In the genomic region with DNA sequence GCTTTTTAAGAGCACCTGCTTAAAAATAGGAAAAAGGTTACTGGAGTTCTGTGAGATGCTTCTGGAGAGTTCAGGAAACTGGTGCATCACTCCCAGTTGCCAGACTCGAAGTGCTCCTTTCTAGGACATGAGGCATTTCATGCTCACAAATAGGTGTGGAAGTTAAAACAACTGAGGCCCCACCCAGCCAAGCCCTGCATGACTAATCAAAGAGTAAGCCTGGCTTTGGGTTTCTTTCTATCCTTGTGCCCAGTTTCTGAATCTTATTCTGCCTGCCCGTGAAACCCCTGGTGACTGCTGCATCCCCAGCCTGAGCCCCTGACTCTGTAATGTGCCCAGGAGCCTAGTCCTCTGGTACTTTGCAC, we compare ENCODE assay signal across 27 cellular contexts. TPM values are rescaled to one million over a fixed set of nuclear protein-coding genes. Genes with fewer than 3 reads are reported as not detected.
DNase-seq lines count a peak whose midpoint lies in the region; ATAC-seq, FAIRE-seq and TF ChIP-seq lines count a peak whose summit lies in the region.
"Had no signal": no experiment of that assay in that cellular context is flagged by ENCODE, and none has a peak within 500 bp of the region (broad histone marks: within the 10 kb centered on the region; RNA-seq: fewer than 3 reads in every experiment).

No MANE protein-coding gene starts in this region.

- H3K4me3 Mint-ChIP-seq in activated naive CD8-positive, alpha-beta T cell treated with anti-CD3 and anti-CD28 coated beads, Interleukin-2, amount 50 U/mL, for 24 hours = no peak overlapping the region
- H3K4me3 Mint-ChIP-seq: activated CD4-positive, alpha-beta T cell treated with anti-CD3 and anti-CD28 coated beads for 36 hours; activated CD8-positive, alpha-beta memory T cell treated with anti-CD3 and anti-CD28 coated beads, Interleukin-2, amount 10 ng/mL, durations not matched to agents 7 days and 5 days; naive thymus-derived CD8-positive, alpha-beta T cell had no signal

- TF ChIP-seq CTCF in K562 (IDR thresholded peaks at IDR 0.05 in 2 of 3, conservative IDR thresholded peaks at IDR 0.05 in 1 of 3; ENCODE audit: insufficient read depth in 2 of 3, low read depth in 1 of 3, low read length in 3 of 3) = no peak

- H3K27me3 Mint-ChIP-seq in activated naive CD8-positive, alpha-beta T cell treated with anti-CD3 and anti-CD28 coated beads, Interleukin-2, amount 50 U/mL, for 24 hours = no peaks in the 10 kb centered on the region
- H3K27me3 Mint-ChIP-seq: activated CD4-positive, alpha-beta T cell treated with anti-CD3 and anti-CD28 coated beads for 36 hours; activated CD8-positive, alpha-beta memory T cell treated with anti-CD3 and anti-CD28 coated beads, Interleukin-2, amount 10 ng/mL, durations not matched to agents 7 days and 5 days; naive thymus-derived CD8-positive, alpha-beta T cell had no signal

- H3K4me3 ChIP-seq in K562 = no peak overlapping the region
- H3K4me3 ChIP-seq: BLaER1, cardiac muscle cell, dorsolateral prefrontal cortex, heart left ventricle, skin epidermis, testis had no signal

- ATAC-seq in K562 (peak; percentile 76), HG03108 (IDR thresholded peaks at IDR 0.05; ENCODE audit: unreplicated experiment) (no peak)
- no peak for ATAC-seq in activated naive CD8-positive, alpha-beta T cell treated with anti-CD3 and anti-CD28 coated beads, Interleukin-2, amount 50 U/mL, for 24 hours
- ATAC-seq: activated CD4-positive, alpha-beta T cell treated with anti-CD3 and anti-CD28 coated beads for 36 hours; activated CD8-positive, alpha-beta memory T cell treated with anti-CD3 and anti-CD28 coated beads, Interleukin-2, amount 10 ng/mL, durations not matched to agents 7 days and 5 days; heart left ventricle; naive thymus-derived CD8-positive, alpha-beta T cell had no signal

- no peaks in the 10 kb centered on the region for H3K9me3 ChIP-seq in K562 (replicated peaks; ENCODE audit: control insufficient read depth, insufficient read depth, low read depth, low read length)
- H3K9me3 ChIP-seq: BLaER1, heart left ventricle, testis had no signal

- TF ChIP-seq POLR2A in K562 (conservative IDR thresholded peaks at IDR 0.05) = no peak

- FAIRE-seq in K562 (lab: Jason Lieb, UNC) (peak; percentile 65), urothelium cell line (lab: Jason Lieb, UNC) (no peak)

- CTCF ChIA-PET in K562 (lab: Yijun Ruan, JAX; ENCODE audit: low intra/inter-chr PET ratio) = no interaction called here

- H4K20me1 ChIP-seq in K562 (replicated peaks; ENCODE audit: control insufficient read depth, insufficient read depth, low read length) = no peaks in the 10 kb centered on the region
- H4K20me1 ChIP-seq: BLaER1 had no signal

- no peak overlapping the region; the same call in 1 of the 2 replicates for H3K4me2 ChIP-seq in K562 (ENCODE audit: insufficient read depth, low read length)
- H3K4me2 ChIP-seq: BLaER1 had no signal

- H3K4me1 ChIP-seq in K562 (replicated peaks in 1 of 2; ENCODE audit: control insufficient read depth in 2 of 2, insufficient read depth in 2 of 2, low read length in 2 of 2) = peaks cover 0 to 13% of the 10 kb centered on the region in 2 experiments; a peak in 2 of 5 replicates
- H3K4me1 ChIP-seq: BLaER1, testis had no signal

- H2AFZ ChIP-seq in K562 (ENCODE audit: low read depth, low read length) = peak overlapping the region; percentile 78

- H3K27ac ChIP-seq in K562 (ENCODE audit: extremely low read depth, low read depth, low read length) = peak overlapping the region; percentile 40
- H3K27ac ChIP-seq: 22Rv1, BLaER1, cardiac muscle cell, dorsolateral prefrontal cortex, heart left ventricle, testis had no signal

- H3K27ac Mint-ChIP-seq in activated naive CD8-positive, alpha-beta T cell treated with anti-CD3 and anti-CD28 coated beads, Interleukin-2, amount 50 U/mL, for 24 hours = no peak overlapping the region
- H3K27ac Mint-ChIP-seq: activated CD4-positive, alpha-beta T cell treated with anti-CD3 and anti-CD28 coated beads for 36 hours; activated CD8-positive, alpha-beta memory T cell treated with anti-CD3 and anti-CD28 coated beads, Interleukin-2, amount 10 ng/mL, durations not matched to agents 7 days and 5 days; naive thymus-derived CD8-positive, alpha-beta T cell had no signal

- BruUV-seq in K562 (replicated peaks; lab: Mats Ljungman, UMichigan) = no TSS peak

- no peaks in the 10 kb centered on the region for H3K4me1 Mint-ChIP-seq in activated naive CD8-positive, alpha-beta T cell treated with anti-CD3 and anti-CD28 coated beads, Interleukin-2, amount 50 U/mL, for 24 hours
- H3K4me1 Mint-ChIP-seq: activated CD4-positive, alpha-beta T cell treated with anti-CD3 and anti-CD28 coated beads for 36 hours; activated CD8-positive, alpha-beta memory T cell treated with anti-CD3 and anti-CD28 coated beads, Interleukin-2, amount 10 ng/mL, durations not matched to agents 7 days and 5 days; naive thymus-derived CD8-positive, alpha-beta T cell had no signal

- H3K9me3 Mint-ChIP-seq in activated naive CD8-positive, alpha-beta T cell treated with anti-CD3 and anti-CD28 coated beads, Interleukin-2, amount 50 U/mL, for 24 hours = no peaks in the 10 kb centered on the region
- H3K9me3 Mint-ChIP-seq: naive thymus-derived CD8-positive, alpha-beta T cell had no signal

- peak; percentile 3 for DNase-seq in DMS53 (lab: John Stamatoyannopoulos, UW)
- no peak for DNase-seq in DMS53 treated with DMSO at 0.1 percent for 48 hours (lab: John Stamatoyannopoulos, UW; ENCODE audit: unreplicated experiment)
- DNase-seq in K562 (ENCODE audit: extremely low read depth in 1 of 4, low spot score in 3 of 4) = peak; percentile 10 to 42 (median 24)
- peak; percentile 10 for DNase-seq in iPS-NIHi7 (ENCODE audit: extremely low spot score)
- peak; percentile 26 for DNase-seq in urothelium cell line (ENCODE audit: low spot score)
- no peak for DNase-seq in activated naive CD8-positive, alpha-beta T cell treated with anti-CD3 and anti-CD28 coated beads, Interleukin-2, amount 50 U/mL, for 24 hours
- no peak for DNase-seq in NCI-H1417 treated with DMSO at 0.1 percent for 48 hours (lab: John Stamatoyannopoulos, UW)
- DNase-seq: activated CD4-positive, alpha-beta T cell treated with anti-CD3 and anti-CD28 coated beads for 36 hours; activated CD8-positive, alpha-beta memory T cell treated with anti-CD3 and anti-CD28 coated beads, Interleukin-2, amount 10 ng/mL, durations not matched to agents 7 days and 5 days; activated effector memory CD4-positive, alpha-beta T cell treated with Interleukin-2 at 50 U/mL for 16 hours; dorsolateral prefrontal cortex; heart left ventricle; mesenchymal stem cell; naive thymus-derived CD8-positive, alpha-beta T cell; NCI-H2081 treated with DMSO at 0.1 percent for 48 hours; NCI-H524 treated with DMSO at 0.1 percent for 48 hours; stimulated activated CD4-positive, alpha-beta T cell treated with anti-CD3 and anti-CD28 coated beads, Interleukin-4, amount 100 ng/mL, for 4 hours; T1000; testis had no signal

- in situ Hi-C loops in K562 (cut with MboI) = no loop called here

- intact Hi-C loops in K562 (cut with micrococcal nuclease) = no loop called here

- H3K9ac ChIP-seq in K562 (ENCODE audit: insufficient read depth in 1 of 2, low read depth in 2 of 2, low read length in 2 of 2) = peak overlapping the region in 1 of 2 experiments; percentile 23; a peak in 1 of 4 replicates
- H3K9ac ChIP-seq: BLaER1 had no signal

- no peak for TF ChIP-seq EP300 in K562 (IDR thresholded peaks at IDR 0.05; ENCODE audit: low read length)

- no peaks in the 10 kb centered on the region for H3K27me3 ChIP-seq in K562 (ENCODE audit: control insufficient read depth in 2 of 2, insufficient read depth in 2 of 2, low read length in 2 of 2)
- H3K27me3 ChIP-seq: BLaER1, cardiac muscle cell, dorsolateral prefrontal cortex, heart left ventricle, testis had no signal

- POLR2A ChIA-PET in K562 (lab: Yijun Ruan, JAX) = no interaction called here

- no peaks in the 10 kb centered on the region for H3K36me3 ChIP-seq in K562 (ENCODE audit: control insufficient read depth, insufficient read depth, low read length)
- H3K36me3 ChIP-seq: BLaER1, cardiac muscle cell, heart left ventricle had no signal

- H3K9me1 ChIP-seq in K562 (ENCODE audit: control insufficient read depth, insufficient read depth, low read length) = no peaks in the 10 kb centered on the region

- 3% methylated on average over 2 of the region's 2 CpGs for WGBS in K562 (ENCODE audit: insufficient coverage, low coverage, missing lambda C conversion rate)

- no peaks in the 10 kb centered on the region for H3K79me2 ChIP-seq in K562 (ENCODE audit: control insufficient read depth, insufficient read depth, low read length)

- H3K36me3 Mint-ChIP-seq in activated naive CD8-positive, alpha-beta T cell treated with anti-CD3 and anti-CD28 coated beads, Interleukin-2, amount 50 U/mL, for 24 hours (ENCODE audit: low read depth) = no peaks in the 10 kb centered on the region
- H3K36me3 Mint-ChIP-seq: activated CD8-positive, alpha-beta memory T cell treated with anti-CD3 and anti-CD28 coated beads, Interleukin-2, amount 10 ng/mL, durations not matched to agents 7 days and 5 days had no signal

- no peak for TF ChIP-seq RAD21 in K562 (CRISPR knock-in tag; conservative IDR thresholded peaks at IDR 0.05 in 1 of 2, IDR thresholded peaks at IDR 0.05 in 1 of 2)

RNA-seq across cellular contexts. Expression of gene SPINK9, which starts 7.7 kb away (rescaled TPM):
- not detected in 2 replicates for total RNA-seq in K562 (2011; cell fraction: chromatin; rRNA removed; ENCODE audit: low replicate concordance)
- not detected in 2 replicates for total RNA-seq in K562 (2011; cell fraction: nucleolus; rRNA removed)
- not detected in 2 replicates for total RNA-seq in K562 (2011; cell fraction: nucleoplasm; rRNA removed)
- total RNA-seq in K562 (2014; rRNA removed) = not detected in 2 replicates
- total RNA-seq in K562 (2014; rRNA removed; fragmentation: Illumina TruSeq; extraction: Trizol) = not detected in 2 replicates
- not detected in 2 replicates for total RNA-seq in K562 (2015; rRNA removed; fragmentation: Illumina TruSeq; extraction: Trizol)
- not detected in 2 replicates for total RNA-seq in K562 (2021)
- not detected in 2 replicates for polyA plus RNA-seq in K562 (2011; rRNA removed)
- not detected in 2 replicates for polyA plus RNA-seq in K562 (2011; cell fraction: cytosol; rRNA removed)
- polyA plus RNA-seq in K562 (2011; cell fraction: nucleus; rRNA removed) = not detected in 2 replicates
- polyA plus RNA-seq in K562 (2012) = not detected in 2 replicates
- polyA plus RNA-seq in K562 (2014; fragmentation: Illumina TruSeq; extraction: Trizol) = not detected in 2 replicates
- polyA plus RNA-seq in K562 (2014; fragmentation: Nextera tagmentation; extraction: Ambion mirVana) = not detected
- not detected in 2 replicates for polyA plus RNA-seq in K562 (2014; rRNA removed)
- polyA minus RNA-seq in K562 (2011; rRNA and poly(A)+ RNA removed) = not detected in 2 replicates
- not detected in 2 replicates for polyA minus RNA-seq in K562 (2011; cell fraction: cytosol; rRNA and poly(A)+ RNA removed)
- not detected in 2 replicates for polyA minus RNA-seq in K562 (2011; cell fraction: nucleus; rRNA and poly(A)+ RNA removed)
- total RNA-seq: activated CD4-positive, alpha-beta T cell treated with anti-CD3 and anti-CD28 coated beads for 36 hours; activated CD8-positive, alpha-beta memory T cell treated with anti-CD3 and anti-CD28 coated beads, Interleukin-2, amount 10 ng/mL, durations not matched to agents 7 days and 5 days; cardiac muscle cell; fibroblast of lung; naive thymus-derived CD8-positive, alpha-beta T cell; SK-MEL-5; testis had no signal
- polyA plus RNA-seq: adipose tissue; cardiac muscle cell; fibroblast of lung; heart left ventricle; naive thymus-derived CD8-positive, alpha-beta T cell had no signal

RNA-seq across cellular contexts. Expression of gene SPINK7, which starts 30.8 kb away (rescaled TPM):
- total RNA-seq in K562 (2011; cell fraction: chromatin; rRNA removed; ENCODE audit: low replicate concordance) = not detected in 2 replicates
- total RNA-seq in K562 (2011; cell fraction: nucleolus; rRNA removed) = not detected in 2 replicates
- total RNA-seq in K562 (2011; cell fraction: nucleoplasm; rRNA removed) = not detected in 2 replicates
- total RNA-seq in K562 (2014; rRNA removed) (not detected in 2 replicates), K562 (2014; rRNA removed; fragmentation: Illumina TruSeq; extraction: Trizol) (not detected in 2 replicates), K562 (2015; rRNA removed; fragmentation: Illumina TruSeq; extraction: Trizol) (not detected in 2 replicates), K562 (2021) (not detected in 2 replicates)
- polyA plus RNA-seq in K562 (2011; rRNA removed) (not detected in 2 replicates), K562 (2014; fragmentation: Illumina TruSeq; extraction: Trizol) (not detected in 2 replicates), K562 (2014; fragmentation: Nextera tagmentation; extraction: Ambion mirVana) (not detected), K562 (2014; rRNA removed) (not detected in 2 replicates)
- polyA plus RNA-seq in K562 (2011; cell fraction: cytosol; rRNA removed) = not detected in 2 replicates
- not detected in 2 replicates for polyA plus RNA-seq in K562 (2011; cell fraction: nucleus; rRNA removed)
- not detected in 2 replicates for polyA plus RNA-seq in K562 (2012)
- not detected in 2 replicates for polyA minus RNA-seq in K562 (2011; rRNA and poly(A)+ RNA removed)
- not detected in 2 replicates for polyA minus RNA-seq in K562 (2011; cell fraction: cytosol; rRNA and poly(A)+ RNA removed)
- polyA minus RNA-seq in K562 (2011; cell fraction: nucleus; rRNA and poly(A)+ RNA removed) = not detected in 2 replicates
- total RNA-seq: activated CD4-positive, alpha-beta T cell treated with anti-CD3 and anti-CD28 coated beads for 36 hours; activated CD8-positive, alpha-beta memory T cell treated with anti-CD3 and anti-CD28 coated beads, Interleukin-2, amount 10 ng/mL, durations not matched to agents 7 days and 5 days; cardiac muscle cell; dorsolateral prefrontal cortex; fibroblast of lung; heart left ventricle; naive thymus-derived CD8-positive, alpha-beta T cell; SK-MEL-5; testis had no signal
- polyA plus RNA-seq: cardiac muscle cell; fibroblast of lung; heart left ventricle; naive thymus-derived CD8-positive, alpha-beta T cell had no signal

RNA-seq across cellular contexts. Expression of gene FBXO38, which starts 40.7 kb away (rescaled TPM):
- total RNA-seq in K562 (2011; cell fraction: chromatin; rRNA removed; ENCODE audit: low replicate concordance) = 93.0 and 228 TPM in 2 replicates
- 27.8 and 36.8 TPM in 2 replicates for total RNA-seq in K562 (2011; cell fraction: nucleolus; rRNA removed)
- 72.7 and 134 TPM in 2 replicates for total RNA-seq in K562 (2011; cell fraction: nucleoplasm; rRNA removed)
- total RNA-seq in K562 (2014; rRNA removed) (23.6 and 24.2 TPM in 2 replicates), K562 (2014; rRNA removed; fragmentation: Illumina TruSeq; extraction: Trizol) (36.0 and 42.6 TPM in 2 replicates), K562 (2015; rRNA removed; fragmentation: Illumina TruSeq; extraction: Trizol) (35.1 and 39.4 TPM in 2 replicates), K562 (2021) (26.5 and 31.3 TPM in 2 replicates)
- polyA plus RNA-seq in K562 (2011; rRNA removed) (25.2 and 37.2 TPM in 2 replicates), K562 (2014; fragmentation: Illumina TruSeq; extraction: Trizol) (28.3 and 32.4 TPM in 2 replicates), K562 (2014; fragmentation: Nextera tagmentation; extraction: Ambion mirVana) (10 to 100 TPM in 1 of 2 experiments, 1 to 10 TPM in 1; 7.4 to 21.6 TPM), K562 (2014; rRNA removed) (19.0 and 29.3 TPM in 2 replicates)
- 9.8 and 11.9 TPM in 2 replicates for polyA plus RNA-seq in K562 (2011; cell fraction: cytosol; rRNA removed)
- polyA plus RNA-seq in K562 (2011; cell fraction: nucleus; rRNA removed) = 46.6 and 50.6 TPM in 2 replicates
- 13.6 and 17.9 TPM in 2 replicates for polyA plus RNA-seq in K562 (2012)
- polyA minus RNA-seq in K562 (2011; rRNA and poly(A)+ RNA removed) = 84.8 and 116 TPM in 2 replicates
- 24.6 and 31.4 TPM in 2 replicates for polyA minus RNA-seq in K562 (2011; cell fraction: cytosol; rRNA and poly(A)+ RNA removed)
- polyA minus RNA-seq in K562 (2011; cell fraction: nucleus; rRNA and poly(A)+ RNA removed) = 88.1 and 152 TPM in 2 replicates

Comparison
In these comparisons a context has a peak if more than half of its experiments do, and no peak if none do; other contexts are left out.
1. DNase-seq: peak in DMS53 (single experiment), K562 (4 of 4), iPS-NIHi7 (single experiment) and urothelium cell line (single experiment); none in DMS53 treated with DMSO at 0.1 percent for 48 hours (single experiment), activated naive CD8-positive, alpha-beta T cell treated with anti-CD3 and anti-CD28 coated beads, Interleukin-2, amount 50 U/mL, for 24 hours (single experiment) and NCI-H1417 treated with DMSO at 0.1 percent for 48 hours (single experiment).